8 cellular contexts compared by ENCODE assay signal in genomic region chr1:32893198-32894018, GRCh38. TPM values are rescaled to one million over a fixed set of nuclear protein-coding genes. Genes with fewer than 3 reads are reported as not detected.
DNase-seq lines count a peak whose midpoint lies in the region; ATAC-seq and TF ChIP-seq lines count a peak whose summit lies in the region.

No MANE protein-coding gene starts in this region.

- H3K9me2 ChIP-seq in PC-3 (replicated peaks; ENCODE audit: low read length), result no peaks in the 10 kb centered on the region

- intact Hi-C loops in PC-3 (cut with micrococcal nuclease), result no loop called here

- no peaks in the 10 kb centered on the region for H3F3A ChIP-seq in PC-3 (ENCODE audit: low read length, unreplicated experiment)

- H3K36me3 ChIP-seq in PC-3 (ENCODE audit: low read depth, low read length) (no peaks in the 10 kb centered on the region), ectodermal cell (ENCODE audit: control insufficient read depth, insufficient read depth, low read length) (no peaks in the 10 kb centered on the region), mesodermal cell (ENCODE audit: control insufficient read depth, insufficient read depth, low read length) (no peaks in the 10 kb centered on the region), tibial nerve (no peaks in the 10 kb centered on the region)

- H3K4me1 ChIP-seq in PC-3 (ENCODE audit: insufficient read depth, low read length) (no peaks in the 10 kb centered on the region), ectodermal cell (ENCODE audit: control insufficient read depth, insufficient read depth, low read length) (peaks cover 14% of the 10 kb centered on the region), mesodermal cell (ENCODE audit: control insufficient read depth, insufficient read depth, low read length, poor library complexity, severe bottlenecking) (peaks cover 7% of the 10 kb centered on the region), tibial nerve (peaks cover 0 to 15% (median 3%) of the 10 kb centered on the region in 4 donors)

- peak overlapping the region; percentile 55 for H2AFZ ChIP-seq in PC-3 (ENCODE audit: low read length)

- H4K20me1 ChIP-seq in PC-3 (ENCODE audit: low read length), result no peaks in the 10 kb centered on the region

- H3K27ac ChIP-seq in PC-3 (ENCODE audit: low read length) (no peak overlapping the region), ectodermal cell (ENCODE audit: insufficient read depth, low read depth, low read length, poor library complexity, severe bottlenecking) (peak overlapping the region; percentile 12), mesodermal cell (ENCODE audit: low read depth, low read length, severe bottlenecking) (peak overlapping the region; percentile 5), tibial nerve (peak overlapping the region in 1 of 4 donors; percentile 7)

- WGBS in ectodermal cell, 2 experiments, result 1% methylated on average over 58 of the region's 58 CpGs
- 3 to 4% methylated on average over 21 to 43 of the region's 58 CpGs for WGBS in mesodermal cell (ENCODE audit: insufficient coverage in 2 of 2), 2 experiments
- WGBS in tibial nerve, 2 donors, result 1 to 2% methylated on average over 35 to 58 of the region's 58 CpGs

- H3K9ac ChIP-seq in PC-3 (ENCODE audit: low read length), result no peak overlapping the region

- BruUV-seq in PC-3 (replicated peaks; lab: Mats Ljungman, UMichigan), result no TSS peak

- H3K4me3 ChIP-seq in PC-3 (ENCODE audit: low read length) (peak overlapping the region; percentile 52; the same call in 1 of the 2 replicates), ectodermal cell (ENCODE audit: insufficient read depth, low read depth, low read length) (peak overlapping the region; percentile 61), mesodermal cell (ENCODE audit: extremely low read depth, insufficient read depth, low read length, poor library complexity, severe bottlenecking) (peak overlapping the region; percentile 47), tibial nerve (peak overlapping the region; percentile 28 to 47 (median 39))

- peak overlapping the region; percentile 83 for H3K4me2 ChIP-seq in PC-3 (ENCODE audit: low read length)

- POLR2A ChIA-PET in PC-3 (lab: Charles Lee; ENCODE audit: unreplicated experiment), result no interaction called here

- TF ChIP-seq CTCF in PC-3 (conservative IDR thresholded peaks at IDR 0.05; ENCODE audit: low read depth, low read length) (peak; percentile 24; the same call in 1 of the 2 replicates), tibial nerve (IDR thresholded peaks at IDR 0.05) (no peak)

- H3K27me3 ChIP-seq in PC-3 (ENCODE audit: low read length) (no peaks in the 10 kb centered on the region), ectodermal cell (ENCODE audit: control insufficient read depth, insufficient read depth, low read length, poor library complexity, severe bottlenecking) (peaks cover 14% of the 10 kb centered on the region), tibial nerve (peaks cover 0 to 54% of the 10 kb centered on the region in 2 donors)

- no peak for TF ChIP-seq POLR2A in tibial nerve (IDR thresholded peaks at IDR 0.05)

- ATAC-seq in PC-3, result peak; percentile 66
- no peak for ATAC-seq in GM21576 (IDR thresholded peaks at IDR 0.05; ENCODE audit: unreplicated experiment)

- DNase-seq in NCI-H1417 (lab: John Stamatoyannopoulos, UW) (peak in 2 of 3 experiments; percentile 74), NCI-H1417 treated with DMSO at 0.1 percent for 48 hours (lab: John Stamatoyannopoulos, UW) (no peak), PC-3 (no peak), tibial nerve (ENCODE audit: low spot score in 2 of 2) (no peak), Kasumi-1 (lab: John Stamatoyannopoulos, UW) (no peak)

- no peaks in the 10 kb centered on the region for H3K79me2 ChIP-seq in PC-3 (ENCODE audit: low read length)

- no peak for TF ChIP-seq EP300 in tibial nerve (IDR thresholded peaks at IDR 0.05)

- H3K9me3 ChIP-seq in PC-3 (ENCODE audit: low read length), result no peaks in the 10 kb centered on the region
- no peaks in the 10 kb centered on the region for H3K9me3 ChIP-seq in ectodermal cell (ENCODE audit: control insufficient read depth, low read length)
- no peaks in the 10 kb centered on the region for H3K9me3 ChIP-seq in mesodermal cell (ENCODE audit: control insufficient read depth, low read length)
- no peaks in the 10 kb centered on the region for H3K9me3 ChIP-seq in tibial nerve

- CTCF ChIA-PET in PC-3 (lab: Charles Lee), result no interaction called here

RNA-seq across cellular contexts. Expression of gene HPCA, which starts 7.1 kb away (rescaled TPM):
- not detected in 2 replicates for total RNA-seq in PC-3 (2014; rRNA removed)
- 1.2 TPM for polyA plus RNA-seq in ectodermal cell (2013, experiment 1 of 4)
- polyA plus RNA-seq in ectodermal cell (2013, experiment 2 of 4), result 2.8 TPM
- polyA plus RNA-seq in ectodermal cell (2013, experiment 3 of 4), result 3.7 TPM
- polyA plus RNA-seq in ectodermal cell (2013, experiment 4 of 4), result 2.7 TPM
- 0.59 TPM for polyA plus RNA-seq in mesodermal cell (2013, experiment 1 of 2)
- 0.91 TPM for polyA plus RNA-seq in mesodermal cell (2013, experiment 2 of 2)
- not detected for total RNA-seq in tibial nerve

RNA-seq across cellular contexts. Expression of gene TMEM54, which starts 7.8 kb away (rescaled TPM):
- total RNA-seq in PC-3 (2014; rRNA removed), result 175 and 194 TPM in 2 replicates
- polyA plus RNA-seq in ectodermal cell (2013, experiment 1 of 4), result 5.9 TPM
- 10.5 TPM for polyA plus RNA-seq in ectodermal cell (2013, experiment 2 of 4)
- polyA plus RNA-seq in ectodermal cell (2013, experiment 3 of 4), result 10.1 TPM
- 14.3 TPM for polyA plus RNA-seq in ectodermal cell (2013, experiment 4 of 4)
- polyA plus RNA-seq in mesodermal cell (2013, experiment 1 of 2), result 35.4 TPM
- 29.4 TPM for polyA plus RNA-seq in mesodermal cell (2013, experiment 2 of 2)
- total RNA-seq in tibial nerve, result 10 to 100 TPM; 13.1 to 41.4 (median 26.3) TPM

RNA-seq across cellular contexts. Expression of gene FNDC5, which starts 22.7 kb away (rescaled TPM):
- total RNA-seq in PC-3 (2014; rRNA removed), result 0.22 and 0.35 TPM in 2 replicates
- 31.8 TPM for polyA plus RNA-seq in ectodermal cell (2013, experiment 1 of 4)
- polyA plus RNA-seq in ectodermal cell (2013, experiment 2 of 4), result 35.5 TPM
- 28.4 TPM for polyA plus RNA-seq in ectodermal cell (2013, experiment 3 of 4)
- polyA plus RNA-seq in ectodermal cell (2013, experiment 4 of 4), result 40.0 TPM
- polyA plus RNA-seq in mesodermal cell (2013, experiment 1 of 2), result 6.2 TPM
- 8.2 TPM for polyA plus RNA-seq in mesodermal cell (2013, experiment 2 of 2)
- total RNA-seq in tibial nerve, result under 1 TPM in 1 of 4 donors, not detected in 3; 0.21 TPM

Comparison
In these comparisons a context has a peak if more than half of its experiments do, and no peak if none do; other contexts are left out.
1. DNase-seq: peak in NCI-H1417 (2 of 3); none in NCI-H1417 treated with DMSO at 0.1 percent for 48 hours (single experiment), PC-3 (single experiment), tibial nerve (0 of 2) and Kasumi-1 (0 of 2).
2. Peak in every context shown above with its lines, with median percentiles within 50 percentile points of each other: H3K4me3 ChIP-seq.